9 cellular contexts compared by ENCODE assay signal in genomic region chr15:70722266-70723123, GRCh38. TPM values are rescaled to one million over a fixed set of nuclear protein-coding genes. Genes with fewer than 3 reads are reported as not detected.
A peak's percentile ranks its signal among the peaks of the same experiment; 100 is the strongest.
DNase-seq lines count a peak whose midpoint lies in the region; ATAC-seq and TF ChIP-seq lines count a peak whose summit lies in the region.
"Had no signal": no experiment of that assay in that cellular context is flagged by ENCODE, and none has a peak within 500 bp of the region (broad histone marks: within the 10 kb centered on the region; RNA-seq: fewer than 3 reads in every experiment).

No MANE protein-coding gene starts in this region.

- H3K9me3 Mint-ChIP-seq in natural killer cell (no peaks in the 10 kb centered on the region), chondrocyte (ENCODE audit: low read depth) (no peaks in the 10 kb centered on the region)
- no peaks in the 10 kb centered on the region for H3K9me3 Mint-ChIP-seq in natural killer cell treated with Interleukin-12 subunit alpha and Interleukin-12 subunit beta and Interleukin-15 and Interleukin-18, amount 100 ng/mL, for 72 hours
- H3K9me3 Mint-ChIP-seq: activated naive CD8-positive, alpha-beta T cell treated with anti-CD3 and anti-CD28 coated beads, Interleukin-2, amount 10 ng/mL, durations not matched to agents 7 days and 5 days had no signal

- H3K27me3 Mint-ChIP-seq in natural killer cell (ENCODE audit: low read depth in 2 of 2): peaks cover 3 to 15% of the 10 kb centered on the region in 2 donors
- peaks cover 8 to 14% of the 10 kb centered on the region in 2 donors for H3K27me3 Mint-ChIP-seq in natural killer cell treated with Interleukin-12 subunit alpha and Interleukin-12 subunit beta and Interleukin-15 and Interleukin-18, amount 100 ng/mL, for 72 hours
- H3K27me3 Mint-ChIP-seq in chondrocyte (ENCODE audit: low read depth): no peaks in the 10 kb centered on the region

- DNase-seq in natural killer cell (no peak), NCI-H526 treated with DMSO at 0.1 percent for 48 hours (lab: John Stamatoyannopoulos, UW) (peak; percentile 27), chondrocyte (ENCODE audit: low spot score) (no peak), midbrain (lab: John Stamatoyannopoulos, UW) (peak; percentile 48)
- no peak for DNase-seq in natural killer cell treated with Interleukin-12 subunit alpha and Interleukin-12 subunit beta and Interleukin-15 and Interleukin-18, amount 100 ng/mL, for 72 hours (ENCODE audit: low spot score)
- DNase-seq: activated naive CD8-positive, alpha-beta T cell treated with anti-CD3 and anti-CD28 coated beads, Interleukin-2, amount 10 ng/mL, durations not matched to agents 7 days and 5 days had no signal

- intact Hi-C loops in natural killer cell (cut with micrococcal nuclease): loop anchor here (10.0 kb wide), 3 partner anchors 48 to 1248 kb away; no protein-coding TSS in a partner anchor

- H3K36me3 Mint-ChIP-seq in natural killer cell (no peaks in the 10 kb centered on the region), chondrocyte (ENCODE audit: low read depth) (peaks cover 12% of the 10 kb centered on the region)
- no peaks in the 10 kb centered on the region for H3K36me3 Mint-ChIP-seq in natural killer cell treated with Interleukin-12 subunit alpha and Interleukin-12 subunit beta and Interleukin-15 and Interleukin-18, amount 100 ng/mL, for 72 hours
- H3K36me3 Mint-ChIP-seq: activated naive CD8-positive, alpha-beta T cell treated with anti-CD3 and anti-CD28 coated beads, Interleukin-2, amount 10 ng/mL, durations not matched to agents 7 days and 5 days had no signal

- H3K4me3 Mint-ChIP-seq in natural killer cell: no peak overlapping the region
- H3K4me3 Mint-ChIP-seq in natural killer cell treated with Interleukin-12 subunit alpha and Interleukin-12 subunit beta and Interleukin-15 and Interleukin-18, amount 100 ng/mL, for 72 hours: no peak overlapping the region
- H3K4me3 Mint-ChIP-seq in chondrocyte (ENCODE audit: unreplicated experiment): no peak overlapping the region
- H3K4me3 Mint-ChIP-seq: activated naive CD8-positive, alpha-beta T cell treated with anti-CD3 and anti-CD28 coated beads, Interleukin-2, amount 10 ng/mL, durations not matched to agents 7 days and 5 days had no signal

- TF ChIP-seq CTCF in natural killer cell (IDR thresholded peaks at IDR 0.05) (peak; percentile 92), chondrocyte (IDR thresholded peaks at IDR 0.05) (peak; percentile 88)

- H3K4me1 Mint-ChIP-seq in natural killer cell: peaks cover 5% of the 10 kb centered on the region in 2 donors
- H3K4me1 Mint-ChIP-seq in natural killer cell treated with Interleukin-12 subunit alpha and Interleukin-12 subunit beta and Interleukin-15 and Interleukin-18, amount 100 ng/mL, for 72 hours (ENCODE audit: low read depth in 2 of 2): no peaks in the 10 kb centered on the region
- peaks cover 58% of the 10 kb centered on the region for H3K4me1 Mint-ChIP-seq in chondrocyte (ENCODE audit: low read depth)

- peak in 1 of 3 donors; percentile 51 for ATAC-seq in natural killer cell
- ATAC-seq in natural killer cell treated with Interleukin-12 subunit alpha and Interleukin-12 subunit beta and Interleukin-15 and Interleukin-18, amount 100 ng/mL, for 72 hours: no peak
- no peak for ATAC-seq in HG03045 (IDR thresholded peaks at IDR 0.05; ENCODE audit: unreplicated experiment)
- no peak for ATAC-seq in GM19463 (IDR thresholded peaks at IDR 0.05; ENCODE audit: unreplicated experiment)
- no peak for ATAC-seq in HG02973 (IDR thresholded peaks at IDR 0.05; ENCODE audit: unreplicated experiment)

- no peak overlapping the region for H3K27ac Mint-ChIP-seq in natural killer cell
- H3K27ac Mint-ChIP-seq in natural killer cell treated with Interleukin-12 subunit alpha and Interleukin-12 subunit beta and Interleukin-15 and Interleukin-18, amount 100 ng/mL, for 72 hours: no peak overlapping the region
- peak overlapping the region; percentile 49 for H3K27ac Mint-ChIP-seq in chondrocyte (ENCODE audit: unreplicated experiment)

RNA-seq across cellular contexts. Expression of gene UACA, which starts 40.9 kb away (rescaled TPM):
- total RNA-seq in natural killer cell (1 to 10 TPM; 1.1 to 3.1 (median 2.1) TPM), chondrocyte (171 to 275 TPM (median 249 TPM) in 3 replicates)
- 1 to 10 TPM; 2.5 to 3.6 TPM for total RNA-seq in natural killer cell treated with Interleukin-12 subunit alpha and Interleukin-12 subunit beta and Interleukin-15 and Interleukin-18, amount 100 ng/mL, for 72 hours

Comparison
In these comparisons a context has a peak if more than half of its experiments do, and no peak if none do; other contexts are left out.
1. DNase-seq: peak in NCI-H526 treated with DMSO at 0.1 percent for 48 hours (single experiment) and midbrain (single experiment); none in natural killer cell (single experiment), natural killer cell treated with Interleukin-12 subunit alpha and Interleukin-12 subunit beta and Interleukin-15 and Interleukin-18, amount 100 ng/mL, for 72 hours (single experiment) and chondrocyte (single experiment).
2. RNA of gene UACA, which starts 40.9 kb away (total RNA-seq): 171 to 275 TPM in chondrocyte; 2.5 to 3.6 TPM in natural killer cell treated with Interleukin-12 subunit alpha and Interleukin-12 subunit beta and Interleukin-15 and Interleukin-18, amount 100 ng/mL, for 72 hours and 1.1 to 3.1 TPM in natural killer cell; every median in the first group is over 10 times any median in the second.